1 cellular context compared by ENCODE assay signal in the genomic region with DNA sequence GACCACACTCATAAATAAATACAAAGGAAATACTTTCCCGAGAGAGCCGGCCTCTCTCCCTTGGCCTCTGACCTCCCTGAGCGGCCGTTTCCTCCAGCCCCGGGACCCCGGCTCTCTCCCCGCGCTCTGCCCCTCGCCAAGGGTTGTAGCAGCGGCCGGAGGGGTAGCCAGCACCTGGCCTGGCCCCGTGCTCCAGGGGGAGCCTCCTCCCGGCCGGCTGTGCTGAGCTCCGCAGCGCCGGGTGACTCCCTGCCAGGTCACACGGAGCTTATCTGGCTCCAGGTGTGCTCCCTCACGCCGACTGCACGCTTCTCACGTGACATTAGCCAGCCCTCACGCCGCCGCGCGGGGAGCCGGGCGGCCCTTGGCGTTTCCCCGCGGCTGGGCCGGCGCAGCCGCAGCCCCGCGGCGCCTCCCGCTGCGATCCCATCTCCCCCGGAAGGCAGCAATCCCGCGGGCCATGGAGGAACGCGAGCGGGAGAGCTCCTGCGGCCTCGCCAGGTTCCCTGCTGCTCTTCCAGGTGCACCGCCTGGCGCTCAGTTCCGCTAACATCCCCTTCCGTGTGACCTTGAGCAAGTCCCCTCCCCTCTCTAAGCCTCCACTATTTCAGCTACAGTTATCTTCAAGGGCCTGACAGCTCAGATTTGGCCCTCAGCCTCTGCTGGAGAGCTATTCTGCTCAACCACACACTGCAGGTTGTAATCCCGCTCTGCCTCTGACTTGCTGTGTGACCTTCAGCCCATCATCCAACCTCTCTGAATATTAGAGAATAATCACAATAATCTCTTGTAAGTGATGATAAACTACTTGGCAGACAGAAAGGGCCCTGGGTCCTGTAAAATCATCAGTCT.
TF ChIP-seq lines count a peak whose summit lies in the region.

No MANE protein-coding gene starts in this region.

TF ChIP-seq in HepG2, 621 proteins besides CTCF, POLR2A, EP300 and RAD21 (continued from another document and continues in another):
- TF ChIP-seq, protein P1, sequence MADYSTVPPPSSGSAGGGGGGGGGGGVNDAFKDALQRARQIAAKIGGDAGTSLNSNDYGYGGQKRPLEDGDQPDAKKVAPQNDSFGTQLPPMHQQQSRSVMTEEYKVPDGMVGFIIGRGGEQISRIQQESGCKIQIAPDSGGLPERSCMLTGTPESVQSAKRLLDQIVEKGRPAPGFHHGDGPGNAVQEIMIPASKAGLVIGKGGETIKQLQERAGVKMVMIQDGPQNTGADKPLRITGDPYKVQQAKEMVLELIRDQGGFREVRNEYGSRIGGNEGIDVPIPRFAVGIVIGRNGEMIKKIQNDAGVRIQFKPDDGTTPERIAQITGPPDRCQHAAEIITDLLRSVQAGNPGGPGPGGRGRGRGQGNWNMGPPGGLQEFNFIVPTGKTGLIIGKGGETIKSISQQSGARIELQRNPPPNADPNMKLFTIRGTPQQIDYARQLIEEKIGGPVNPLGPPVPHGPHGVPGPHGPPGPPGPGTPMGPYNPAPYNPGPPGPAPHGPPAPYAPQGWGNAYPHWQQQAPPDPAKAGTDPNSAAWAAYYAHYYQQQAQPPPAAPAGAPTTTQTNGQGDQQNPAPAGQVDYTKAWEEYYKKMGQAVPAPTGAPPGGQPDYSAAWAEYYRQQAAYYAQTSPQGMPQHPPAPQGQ (CRISPR knock-in tag; IDR thresholded peaks at IDR 0.05; ENCODE audit: borderline replicate concordance), result no peak
- TF ChIP-seq, protein P2, sequence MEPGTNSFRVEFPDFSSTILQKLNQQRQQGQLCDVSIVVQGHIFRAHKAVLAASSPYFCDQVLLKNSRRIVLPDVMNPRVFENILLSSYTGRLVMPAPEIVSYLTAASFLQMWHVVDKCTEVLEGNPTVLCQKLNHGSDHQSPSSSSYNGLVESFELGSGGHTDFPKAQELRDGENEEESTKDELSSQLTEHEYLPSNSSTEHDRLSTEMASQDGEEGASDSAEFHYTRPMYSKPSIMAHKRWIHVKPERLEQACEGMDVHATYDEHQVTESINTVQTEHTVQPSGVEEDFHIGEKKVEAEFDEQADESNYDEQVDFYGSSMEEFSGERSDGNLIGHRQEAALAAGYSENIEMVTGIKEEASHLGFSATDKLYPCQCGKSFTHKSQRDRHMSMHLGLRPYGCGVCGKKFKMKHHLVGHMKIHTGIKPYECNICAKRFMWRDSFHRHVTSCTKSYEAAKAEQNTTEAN (CRISPR knock-in tag; conservative IDR thresholded peaks at IDR 0.05), result no peak
- TF ChIP-seq ZSCAN29 (CRISPR knock-in tag; conservative IDR thresholded peaks at IDR 0.05) (no peak), RBFOX2 (IDR thresholded peaks at IDR 0.05; ENCODE audit: low read depth, low read length) (peak; percentile 98), YEATS4 (CRISPR knock-in tag; IDR thresholded peaks at IDR 0.05; ENCODE audit: borderline replicate concordance) (peak; percentile 62), MXD4 (CRISPR knock-in tag; IDR thresholded peaks at IDR 0.05) (peak; percentile 58; the same call in 1 of the 2 replicates), ZNF383 (CRISPR knock-in tag; IDR thresholded peaks at IDR 0.05; ENCODE audit: borderline replicate concordance) (no peak), SP1 (IDR thresholded peaks at IDR 0.05) (no peak), SP1 (CRISPR knock-in tag; IDR thresholded peaks at IDR 0.05) (no peak), HOXA9 (CRISPR knock-in tag; IDR thresholded peaks at IDR 0.05; ENCODE audit: borderline replicate concordance) (no peak), ELF4 (CRISPR knock-in tag; IDR thresholded peaks at IDR 0.05; ENCODE audit: borderline replicate concordance) (no peak), THYN1 (CRISPR knock-in tag; IDR thresholded peaks at IDR 0.05; ENCODE audit: borderline replicate concordance, low read depth) (no peak), KLF12 (CRISPR knock-in tag; IDR thresholded peaks at IDR 0.05; ENCODE audit: borderline replicate concordance) (peak; percentile 26; the same call in 1 of the 2 replicates), SMAD3 (CRISPR knock-in tag; IDR thresholded peaks at IDR 0.05) (no peak), ZSCAN20 (CRISPR knock-in tag; IDR thresholded peaks at IDR 0.05; ENCODE audit: borderline replicate concordance) (no peak), CHD2 (IDR thresholded peaks at IDR 0.05; ENCODE audit: low read depth, low read length) (peak; percentile 62; the same call in 1 of the 2 replicates), CBX2 (IDR thresholded peaks at IDR 0.05; ENCODE audit: low read depth, low read length) (no peak), CBX2 (CRISPR knock-in tag; IDR thresholded peaks at IDR 0.05; ENCODE audit: low read depth) (no peak), ZNF329 (CRISPR knock-in tag; IDR thresholded peaks at IDR 0.05; ENCODE audit: low read depth) (peak; percentile 88), MTA1 (CRISPR knock-in tag; IDR thresholded peaks at IDR 0.05; ENCODE audit: borderline replicate concordance) (no peak; the same call in 1 of the 2 replicates), GTF3A (CRISPR knock-in tag; conservative IDR thresholded peaks at IDR 0.05) (no peak)
- TF ChIP-seq, protein P3, sequence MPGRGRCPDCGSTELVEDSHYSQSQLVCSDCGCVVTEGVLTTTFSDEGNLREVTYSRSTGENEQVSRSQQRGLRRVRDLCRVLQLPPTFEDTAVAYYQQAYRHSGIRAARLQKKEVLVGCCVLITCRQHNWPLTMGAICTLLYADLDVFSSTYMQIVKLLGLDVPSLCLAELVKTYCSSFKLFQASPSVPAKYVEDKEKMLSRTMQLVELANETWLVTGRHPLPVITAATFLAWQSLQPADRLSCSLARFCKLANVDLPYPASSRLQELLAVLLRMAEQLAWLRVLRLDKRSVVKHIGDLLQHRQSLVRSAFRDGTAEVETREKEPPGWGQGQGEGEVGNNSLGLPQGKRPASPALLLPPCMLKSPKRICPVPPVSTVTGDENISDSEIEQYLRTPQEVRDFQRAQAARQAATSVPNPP (CRISPR knock-in tag; IDR thresholded peaks at IDR 0.05), result no peak
- TF ChIP-seq, protein P4, sequence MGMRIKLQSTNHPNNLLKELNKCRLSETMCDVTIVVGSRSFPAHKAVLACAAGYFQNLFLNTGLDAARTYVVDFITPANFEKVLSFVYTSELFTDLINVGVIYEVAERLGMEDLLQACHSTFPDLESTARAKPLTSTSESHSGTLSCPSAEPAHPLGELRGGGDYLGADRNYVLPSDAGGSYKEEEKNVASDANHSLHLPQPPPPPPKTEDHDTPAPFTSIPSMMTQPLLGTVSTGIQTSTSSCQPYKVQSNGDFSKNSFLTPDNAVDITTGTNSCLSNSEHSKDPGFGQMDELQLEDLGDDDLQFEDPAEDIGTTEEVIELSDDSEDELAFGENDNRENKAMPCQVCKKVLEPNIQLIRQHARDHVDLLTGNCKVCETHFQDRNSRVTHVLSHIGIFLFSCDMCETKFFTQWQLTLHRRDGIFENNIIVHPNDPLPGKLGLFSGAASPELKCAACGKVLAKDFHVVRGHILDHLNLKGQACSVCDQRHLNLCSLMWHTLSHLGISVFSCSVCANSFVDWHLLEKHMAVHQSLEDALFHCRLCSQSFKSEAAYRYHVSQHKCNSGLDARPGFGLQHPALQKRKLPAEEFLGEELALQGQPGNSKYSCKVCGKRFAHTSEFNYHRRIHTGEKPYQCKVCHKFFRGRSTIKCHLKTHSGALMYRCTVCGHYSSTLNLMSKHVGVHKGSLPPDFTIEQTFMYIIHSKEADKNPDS (CRISPR knock-in tag; IDR thresholded peaks at IDR 0.05), result no peak
- TF ChIP-seq, protein P5, sequence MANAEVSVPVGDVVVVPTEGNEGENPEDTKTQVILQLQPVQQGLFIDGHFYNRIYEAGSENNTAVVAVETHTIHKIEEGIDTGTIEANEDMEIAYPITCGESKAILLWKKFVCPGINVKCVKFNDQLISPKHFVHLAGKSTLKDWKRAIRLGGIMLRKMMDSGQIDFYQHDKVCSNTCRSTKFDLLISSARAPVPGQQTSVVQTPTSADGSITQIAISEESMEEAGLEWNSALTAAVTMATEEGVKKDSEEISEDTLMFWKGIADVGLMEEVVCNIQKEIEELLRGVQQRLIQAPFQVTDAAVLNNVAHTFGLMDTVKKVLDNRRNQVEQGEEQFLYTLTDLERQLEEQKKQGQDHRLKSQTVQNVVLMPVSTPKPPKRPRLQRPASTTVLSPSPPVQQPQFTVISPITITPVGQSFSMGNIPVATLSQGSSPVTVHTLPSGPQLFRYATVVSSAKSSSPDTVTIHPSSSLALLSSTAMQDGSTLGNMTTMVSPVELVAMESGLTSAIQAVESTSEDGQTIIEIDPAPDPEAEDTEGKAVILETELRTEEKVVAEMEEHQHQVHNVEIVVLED (CRISPR knock-in tag; IDR thresholded peaks at IDR 0.05; ENCODE audit: borderline replicate concordance), result peak; percentile 43; the same call in 1 of the 2 replicates
- TF ChIP-seq, protein P6, sequence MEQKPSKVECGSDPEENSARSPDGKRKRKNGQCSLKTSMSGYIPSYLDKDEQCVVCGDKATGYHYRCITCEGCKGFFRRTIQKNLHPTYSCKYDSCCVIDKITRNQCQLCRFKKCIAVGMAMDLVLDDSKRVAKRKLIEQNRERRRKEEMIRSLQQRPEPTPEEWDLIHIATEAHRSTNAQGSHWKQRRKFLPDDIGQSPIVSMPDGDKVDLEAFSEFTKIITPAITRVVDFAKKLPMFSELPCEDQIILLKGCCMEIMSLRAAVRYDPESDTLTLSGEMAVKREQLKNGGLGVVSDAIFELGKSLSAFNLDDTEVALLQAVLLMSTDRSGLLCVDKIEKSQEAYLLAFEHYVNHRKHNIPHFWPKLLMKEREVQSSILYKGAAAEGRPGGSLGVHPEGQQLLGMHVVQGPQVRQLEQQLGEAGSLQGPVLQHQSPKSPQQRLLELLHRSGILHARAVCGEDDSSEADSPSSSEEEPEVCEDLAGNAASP (CRISPR knock-in tag; IDR thresholded peaks at IDR 0.05; ENCODE audit: borderline replicate concordance), result no peak; the same call in 1 of the 2 replicates
- TF ChIP-seq, protein P7, sequence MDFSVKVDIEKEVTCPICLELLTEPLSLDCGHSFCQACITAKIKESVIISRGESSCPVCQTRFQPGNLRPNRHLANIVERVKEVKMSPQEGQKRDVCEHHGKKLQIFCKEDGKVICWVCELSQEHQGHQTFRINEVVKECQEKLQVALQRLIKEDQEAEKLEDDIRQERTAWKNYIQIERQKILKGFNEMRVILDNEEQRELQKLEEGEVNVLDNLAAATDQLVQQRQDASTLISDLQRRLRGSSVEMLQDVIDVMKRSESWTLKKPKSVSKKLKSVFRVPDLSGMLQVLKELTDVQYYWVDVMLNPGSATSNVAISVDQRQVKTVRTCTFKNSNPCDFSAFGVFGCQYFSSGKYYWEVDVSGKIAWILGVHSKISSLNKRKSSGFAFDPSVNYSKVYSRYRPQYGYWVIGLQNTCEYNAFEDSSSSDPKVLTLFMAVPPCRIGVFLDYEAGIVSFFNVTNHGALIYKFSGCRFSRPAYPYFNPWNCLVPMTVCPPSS (IDR thresholded peaks at IDR 0.05), result no peak
- TF ChIP-seq, protein P8, sequence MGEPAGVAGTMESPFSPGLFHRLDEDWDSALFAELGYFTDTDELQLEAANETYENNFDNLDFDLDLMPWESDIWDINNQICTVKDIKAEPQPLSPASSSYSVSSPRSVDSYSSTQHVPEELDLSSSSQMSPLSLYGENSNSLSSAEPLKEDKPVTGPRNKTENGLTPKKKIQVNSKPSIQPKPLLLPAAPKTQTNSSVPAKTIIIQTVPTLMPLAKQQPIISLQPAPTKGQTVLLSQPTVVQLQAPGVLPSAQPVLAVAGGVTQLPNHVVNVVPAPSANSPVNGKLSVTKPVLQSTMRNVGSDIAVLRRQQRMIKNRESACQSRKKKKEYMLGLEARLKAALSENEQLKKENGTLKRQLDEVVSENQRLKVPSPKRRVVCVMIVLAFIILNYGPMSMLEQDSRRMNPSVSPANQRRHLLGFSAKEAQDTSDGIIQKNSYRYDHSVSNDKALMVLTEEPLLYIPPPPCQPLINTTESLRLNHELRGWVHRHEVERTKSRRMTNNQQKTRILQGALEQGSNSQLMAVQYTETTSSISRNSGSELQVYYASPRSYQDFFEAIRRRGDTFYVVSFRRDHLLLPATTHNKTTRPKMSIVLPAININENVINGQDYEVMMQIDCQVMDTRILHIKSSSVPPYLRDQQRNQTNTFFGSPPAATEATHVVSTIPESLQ (CRISPR knock-in tag; conservative IDR thresholded peaks at IDR 0.05), result no peak
- TF ChIP-seq, protein P9, sequence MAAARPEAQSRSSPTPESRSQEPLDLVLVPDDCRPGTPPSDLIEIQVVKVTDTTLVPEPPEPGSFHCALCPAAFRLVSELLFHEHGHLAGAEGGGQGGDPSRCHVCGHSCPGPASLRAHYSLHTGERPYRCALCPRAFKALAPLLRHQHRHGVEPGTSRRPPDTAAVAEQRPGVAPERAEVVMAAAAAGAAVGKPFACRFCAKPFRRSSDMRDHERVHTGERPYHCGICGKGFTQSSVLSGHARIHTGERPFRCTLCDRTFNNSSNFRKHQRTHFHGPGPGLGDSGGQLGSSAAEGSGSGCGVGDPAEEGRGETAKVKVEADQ (CRISPR knock-in tag; IDR thresholded peaks at IDR 0.05; ENCODE audit: borderline replicate concordance), result peak; percentile 55; the same call in 1 of the 2 replicates
- TF ChIP-seq, protein P10, sequence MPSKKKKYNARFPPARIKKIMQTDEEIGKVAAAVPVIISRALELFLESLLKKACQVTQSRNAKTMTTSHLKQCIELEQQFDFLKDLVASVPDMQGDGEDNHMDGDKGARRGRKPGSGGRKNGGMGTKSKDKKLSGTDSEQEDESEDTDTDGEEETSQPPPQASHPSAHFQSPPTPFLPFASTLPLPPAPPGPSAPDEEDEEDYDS (CRISPR knock-in tag; IDR thresholded peaks at IDR 0.05), result peak; percentile 83
- TF ChIP-seq, protein P11, sequence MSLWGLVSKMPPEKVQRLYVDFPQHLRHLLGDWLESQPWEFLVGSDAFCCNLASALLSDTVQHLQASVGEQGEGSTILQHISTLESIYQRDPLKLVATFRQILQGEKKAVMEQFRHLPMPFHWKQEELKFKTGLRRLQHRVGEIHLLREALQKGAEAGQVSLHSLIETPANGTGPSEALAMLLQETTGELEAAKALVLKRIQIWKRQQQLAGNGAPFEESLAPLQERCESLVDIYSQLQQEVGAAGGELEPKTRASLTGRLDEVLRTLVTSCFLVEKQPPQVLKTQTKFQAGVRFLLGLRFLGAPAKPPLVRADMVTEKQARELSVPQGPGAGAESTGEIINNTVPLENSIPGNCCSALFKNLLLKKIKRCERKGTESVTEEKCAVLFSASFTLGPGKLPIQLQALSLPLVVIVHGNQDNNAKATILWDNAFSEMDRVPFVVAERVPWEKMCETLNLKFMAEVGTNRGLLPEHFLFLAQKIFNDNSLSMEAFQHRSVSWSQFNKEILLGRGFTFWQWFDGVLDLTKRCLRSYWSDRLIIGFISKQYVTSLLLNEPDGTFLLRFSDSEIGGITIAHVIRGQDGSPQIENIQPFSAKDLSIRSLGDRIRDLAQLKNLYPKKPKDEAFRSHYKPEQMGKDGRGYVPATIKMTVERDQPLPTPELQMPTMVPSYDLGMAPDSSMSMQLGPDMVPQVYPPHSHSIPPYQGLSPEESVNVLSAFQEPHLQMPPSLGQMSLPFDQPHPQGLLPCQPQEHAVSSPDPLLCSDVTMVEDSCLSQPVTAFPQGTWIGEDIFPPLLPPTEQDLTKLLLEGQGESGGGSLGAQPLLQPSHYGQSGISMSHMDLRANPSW (CRISPR knock-in tag; IDR thresholded peaks at IDR 0.05; ENCODE audit: borderline replicate concordance), result no peak
- TF ChIP-seq, protein P12, sequence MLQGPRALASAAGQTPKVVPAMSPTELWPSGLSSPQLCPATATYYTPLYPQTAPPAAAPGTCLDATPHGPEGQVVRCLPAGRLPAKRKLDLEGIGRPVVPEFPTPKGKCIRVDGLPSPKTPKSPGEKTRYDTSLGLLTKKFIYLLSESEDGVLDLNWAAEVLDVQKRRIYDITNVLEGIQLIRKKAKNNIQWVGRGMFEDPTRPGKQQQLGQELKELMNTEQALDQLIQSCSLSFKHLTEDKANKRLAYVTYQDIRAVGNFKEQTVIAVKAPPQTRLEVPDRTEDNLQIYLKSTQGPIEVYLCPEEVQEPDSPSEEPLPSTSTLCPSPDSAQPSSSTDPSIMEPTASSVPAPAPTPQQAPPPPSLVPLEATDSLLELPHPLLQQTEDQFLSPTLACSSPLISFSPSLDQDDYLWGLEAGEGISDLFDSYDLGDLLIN (CRISPR knock-in tag; IDR thresholded peaks at IDR 0.05; ENCODE audit: borderline replicate concordance), result no peak
